8 cellular contexts compared by ENCODE assay signal in the genomic region with DNA sequence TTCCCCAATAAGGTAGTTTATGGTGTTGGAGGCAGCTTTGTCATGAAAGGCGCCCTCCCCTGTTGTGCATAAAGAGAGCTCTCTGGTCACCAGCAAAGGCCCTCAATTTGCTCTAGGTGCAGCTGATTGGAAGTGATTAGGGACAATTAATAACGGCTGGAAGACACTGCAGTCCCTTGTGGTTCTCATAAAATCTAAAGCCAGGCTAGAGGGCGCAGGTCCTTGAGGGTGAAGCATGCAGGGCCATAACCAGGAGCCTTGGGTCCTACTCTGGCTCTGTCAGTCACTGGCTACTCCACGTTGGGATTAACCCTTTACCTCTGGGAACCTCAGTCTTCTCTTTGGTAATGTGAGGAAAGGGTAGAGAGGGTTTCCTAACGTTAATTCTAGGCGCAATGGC. TPM values are rescaled to one million over a fixed set of nuclear protein-coding genes. Genes with fewer than 3 reads are reported as not detected.
A peak's percentile ranks its signal among the peaks of the same experiment; 100 is the strongest.
DNase-seq lines count a peak whose midpoint lies in the region; ATAC-seq and TF ChIP-seq lines count a peak whose summit lies in the region.

No MANE protein-coding gene starts in this region.

- H3K4me1 Mint-ChIP-seq in CD14-positive monocyte: peaks cover 21% of the 10 kb centered on the region

- TF ChIP-seq CTCF in CD14-positive monocyte (IDR thresholded peaks at IDR 0.05) (no peak), ascending aorta (IDR thresholded peaks at IDR 0.05) (no peak), thoracic aorta (IDR thresholded peaks at IDR 0.05) (no peak)

- intact Hi-C loops in CD14-positive monocyte (cut with micrococcal nuclease) (no loop called here), ascending aorta (cut with DNase I) (loop anchor here (2.0 to 5.0 kb wide), 3 partner anchors 18 to 157 kb away; no protein-coding TSS in a partner anchor)

- H3K4me1 ChIP-seq in ascending aorta (peaks cover 5 to 20% of the 10 kb centered on the region in 2 donors), thoracic aorta (ENCODE audit: control insufficient read depth in 1 of 2, low read depth in 2 of 2) (peaks cover 24 to 59% of the 10 kb centered on the region in 2 donors)

- H3K4me3 ChIP-seq in ascending aorta: peak overlapping the region; percentile 64 to 79
- peak overlapping the region; percentile 95 for H3K4me3 ChIP-seq in thoracic aorta

- H3K27me3 ChIP-seq in ascending aorta (no peaks in the 10 kb centered on the region), layer of hippocampus (ENCODE audit: control insufficient read depth, insufficient read depth, low read length) (no peaks in the 10 kb centered on the region), thoracic aorta (replicated peaks; ENCODE audit: insufficient read depth) (no peaks in the 10 kb centered on the region)

- peak overlapping the region; percentile 27 to 96 (median 79) for H3K27ac Mint-ChIP-seq in CD14-positive monocyte

- H3K9me3 ChIP-seq in ascending aorta (no peaks in the 10 kb centered on the region), thoracic aorta (no peaks in the 10 kb centered on the region)

- H3K36me3 ChIP-seq in ascending aorta (no peaks in the 10 kb centered on the region), thoracic aorta (no peaks in the 10 kb centered on the region)

- H3K9me3 Mint-ChIP-seq in CD14-positive monocyte: peaks cover 0 to 2% (median 0%) of the 10 kb centered on the region in 7 donors

- no peak for DNase-seq in CD14-positive monocyte (ENCODE audit: low spot score)
- DNase-seq in NCI-H146 (lab: John Stamatoyannopoulos, UW): peak; percentile 68
- peak in 1 of 2 donors; percentile 68 for DNase-seq in ascending aorta (ENCODE audit: low spot score in 2 of 2)
- no peak for DNase-seq in thoracic aorta (ENCODE audit: low spot score)
- no peak for DNase-seq in effector CD4-positive, alpha-beta T cell
- DNase-seq in activated CD4-positive, alpha-beta T cell treated with anti-CD3 and anti-CD28 coated beads for 1 hour: no peak

- H3K27ac ChIP-seq in ascending aorta: peak overlapping the region; percentile 96 to 97
- peak overlapping the region; percentile 84 for H3K27ac ChIP-seq in layer of hippocampus (ENCODE audit: low read depth, low read length)
- peak overlapping the region; percentile 96 for H3K27ac ChIP-seq in thoracic aorta

- peak overlapping the region; percentile 97 to 98 for H3K4me3 Mint-ChIP-seq in CD14-positive monocyte

- ATAC-seq in GM18909 (IDR thresholded peaks at IDR 0.05; ENCODE audit: poor library complexity, unreplicated experiment) (peak; percentile 6), thoracic aorta (ENCODE audit: insufficient number of reproducible peaks, low FRiP score, low read depth) (no peak)

- H3K27me3 Mint-ChIP-seq in CD14-positive monocyte (ENCODE audit: low read depth in 3 of 3): peaks cover 15 to 22% (median 21%) of the 10 kb centered on the region in 3 donors

- H3K36me3 Mint-ChIP-seq in CD14-positive monocyte: no peaks in the 10 kb centered on the region

RNA-seq across cellular contexts. Expression of gene DAAM1, which starts 1.9 kb away (rescaled TPM):
- 1 to 10 TPM; 4.4 to 6.3 TPM for polyA plus RNA-seq in CD14-positive monocyte
- 67.6 TPM for total RNA-seq in ascending aorta
- total RNA-seq in thoracic aorta: 10 to 100 TPM; 35.9 to 56.6 TPM
